In genomic region chr15:31326729-31327673, GRCh38 we compare ENCODE assay signal across 8 cellular contexts. TPM values are rescaled to one million over a fixed set of nuclear protein-coding genes. Genes with fewer than 3 reads are reported as not detected.
A peak's percentile ranks its signal among the peaks of the same experiment; 100 is the strongest.
DNase-seq lines count a peak whose midpoint lies in the region; FAIRE-seq and TF ChIP-seq lines count a peak whose summit lies in the region.

Gene KLF13 (plus strand): TSS chr15:31326835. CDS start chr15:31327213, 378 bp downstream.

- H3K27me3 ChIP-seq in HAP-1 (ENCODE audit: low read depth) (no peaks in the 10 kb centered on the region), neuron (ENCODE audit: insufficient read depth, low read length) (no peaks in the 10 kb centered on the region), transverse colon (no peaks in the 10 kb centered on the region)

- H3K36me3 ChIP-seq in HAP-1 (replicated peaks) (no peaks in the 10 kb centered on the region), neuron (ENCODE audit: insufficient read depth, low read length) (no peaks in the 10 kb centered on the region), transverse colon (no peaks in the 10 kb centered on the region)

- peaks cover 3% of the 10 kb centered on the region for H3K4me1 ChIP-seq in HAP-1
- peaks cover 20% of the 10 kb centered on the region for H3K4me1 ChIP-seq in neuron (ENCODE audit: insufficient read depth, low read length)
- H3K4me1 ChIP-seq in transverse colon = peaks cover 19 to 46% (median 40%) of the 10 kb centered on the region in 4 donors

- in situ Hi-C loops in HAP-1 (cut with MboI; ENCODE audit: low sequenced_read_pairs) = loop anchor here (10.0 kb wide), 1 partner anchor 112 kb away; no protein-coding TSS in a partner anchor
- in situ Hi-C loops in transverse colon (cut with MboI; ENCODE audit: low pct_ligation_motif_present in 1 of 4, low pct_unique_long_range_greater_than_20kb in 1 of 4, low sequenced_read_pairs in 3 of 4) = loop anchor here in 1 of 4 donors (10.0 kb wide), 1 partner anchor 112 kb away; no protein-coding TSS in a partner anchor

- peak within 1 kb of the TSS; percentile 62 for H3K4me3 ChIP-seq in HAP-1
- peak within 1 kb of the TSS; percentile 73 for H3K4me3 ChIP-seq in fibroblast of villous mesenchyme (ENCODE audit: low read depth, low read length)
- peak within 1 kb of the TSS; percentile 72 for H3K4me3 ChIP-seq in neuron (ENCODE audit: low read length)
- H3K4me3 ChIP-seq in transverse colon = peak within 1 kb of the TSS; percentile 61 to 97 (median 88)

- TF ChIP-seq POLR2A in GM12892 (IDR thresholded peaks at IDR 0.05; ENCODE audit: low read depth, low read length) (no peak), transverse colon (IDR thresholded peaks at IDR 0.05) (no peak)

- 0% methylated on average over 66 of the region's 151 CpGs; no CpG with 5 or more reads in 1 of the 2 donors for WGBS in transverse colon (ENCODE audit: low coverage in 1 of 2), 2 donors

- DNase-seq in GM12892 (ENCODE audit: insufficient read length) (peak; percentile 54), HAP-1 (ENCODE audit: low spot score in 2 of 2) (peak in 1 of 2 experiments; percentile 63), NCI-H1048 (lab: John Stamatoyannopoulos, UW) (peak; percentile 63), fibroblast of villous mesenchyme (ENCODE audit: low read depth) (peak; percentile 73), transverse colon (peak; percentile 76), NCI-H2107 treated with DMSO at 0.1 percent for 48 hours (lab: John Stamatoyannopoulos, UW; ENCODE audit: unreplicated experiment) (no peak)
- DNase-seq in activated effector memory CD4-positive, alpha-beta T cell treated with Interleukin-2 at 50 U/mL for 16 hours = peak; percentile 73

- intact Hi-C loops in transverse colon (cut with DNase I; ENCODE audit: low total_unique reads) = loop anchor here (5.0 kb wide), 1 partner anchor 110 kb away; no protein-coding TSS in a partner anchor

- H3K9me3 ChIP-seq in HAP-1 (no peaks in the 10 kb centered on the region), neuron (ENCODE audit: low read length) (no peaks in the 10 kb centered on the region), transverse colon (no peaks in the 10 kb centered on the region)

- TF ChIP-seq CTCF in fibroblast of villous mesenchyme (IDR thresholded peaks at IDR 0.05; ENCODE audit: insufficient read depth, low read depth, low read length) (no peak), transverse colon (IDR thresholded peaks at IDR 0.05) (no peak)

- peak within 1 kb of the TSS; percentile 78 for H2AFZ ChIP-seq in neuron (ENCODE audit: low read depth, low read length)

- no peak for TF ChIP-seq EP300 in transverse colon (IDR thresholded peaks at IDR 0.05; ENCODE audit: low read depth)

- peak; percentile 66 for FAIRE-seq in GM12892 (lab: Jason Lieb, UNC)

- H3K27ac ChIP-seq in transverse colon = peak within 1 kb of the TSS; percentile 98 to 100 (median 100)

RNA-seq across cellular contexts. Expression of gene KLF13, which starts in this region (rescaled TPM):
- polyA plus RNA-seq in GM12892 (2012; ENCODE audit: missing spikeins) = 39.1 TPM
- 13.8 and 25.4 TPM in 2 replicates for total RNA-seq in fibroblast of villous mesenchyme
- total RNA-seq in transverse colon = 10 to 100 TPM; 39.0 to 81.2 (median 68.8) TPM
